ENCODE assay signal across 8 cellular contexts in the genomic region with DNA sequence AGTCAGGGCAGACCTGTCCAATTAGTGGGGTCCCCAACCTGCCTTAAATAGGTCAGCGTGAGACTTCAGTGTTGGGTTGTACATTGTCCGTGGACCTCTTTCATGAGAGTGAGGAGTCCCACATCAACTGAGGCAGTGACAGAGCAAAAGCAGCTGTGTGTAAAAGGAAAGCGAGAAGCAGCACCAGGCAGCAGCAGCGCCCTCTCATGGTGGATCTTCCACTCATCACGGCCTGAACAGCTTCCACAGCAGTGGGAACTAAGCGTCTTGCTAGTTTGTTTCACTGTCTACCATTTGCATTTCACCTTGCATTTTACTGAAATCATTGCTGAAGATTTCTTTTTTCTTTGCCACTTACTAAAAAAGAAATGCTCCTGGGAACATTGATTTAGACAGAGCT.
DNase-seq lines count a peak whose midpoint lies in the region; ATAC-seq, FAIRE-seq and TF ChIP-seq lines count a peak whose summit lies in the region.
"Had no signal": no experiment of that assay in that cellular context is flagged by ENCODE, and none has a peak within 500 bp of the region (broad histone marks: within the 10 kb centered on the region; RNA-seq: fewer than 3 reads in every experiment).

No MANE protein-coding gene starts in this region.

- no peak for TF ChIP-seq POLR2A in GM12878 (IDR thresholded peaks at IDR 0.05; ENCODE audit: low read depth, low read length)

- H3K36me3 ChIP-seq in GM12878 (ENCODE audit: control insufficient read depth in 2 of 2, insufficient read depth in 2 of 2, low read length in 1 of 2), result no peaks in the 10 kb centered on the region

- no peak overlapping the region for H3K27ac Mint-ChIP-seq in osteocyte (ENCODE audit: unreplicated experiment)

- TF ChIP-seq EP300 in GM12878 (IDR thresholded peaks at IDR 0.05; ENCODE audit: borderline replicate concordance in 1 of 2, control insufficient read depth in 1 of 2, low read depth in 2 of 2, low read length in 2 of 2), result no peak

- no peaks in the 10 kb centered on the region for H3K9me3 ChIP-seq in GM12878 (replicated peaks; ENCODE audit: control insufficient read depth, insufficient read depth, low read length)

- H4K20me1 ChIP-seq in GM12878 (ENCODE audit: control insufficient read depth, insufficient read depth), result no peaks in the 10 kb centered on the region

- H3K27ac ChIP-seq in GM12878 (ENCODE audit: control insufficient read depth, insufficient read depth), result no peak overlapping the region

- CTCF ChIA-PET in GM12878 (lab: Yijun Ruan, JAX), result interaction anchor here (0.7 to 3.9 kb wide), 15 partner anchors 9 to 937 kb away, joined by 3 to 18 read pairs (median 4); no protein-coding TSS in a partner anchor

- no peak overlapping the region for H3K4me3 Mint-ChIP-seq in osteocyte (ENCODE audit: unreplicated experiment)

- TF ChIP-seq CTCF in GM13976 (IDR thresholded peaks at IDR 0.05; ENCODE audit: borderline replicate concordance, control extremely low read depth, extremely low read depth, insufficient read depth, missing control alignments) (peak; percentile 14), GM12878 (IDR thresholded peaks at IDR 0.05 in 2 of 3, conservative IDR thresholded peaks at IDR 0.05 in 1 of 3; ENCODE audit: control insufficient read depth in 2 of 3, extremely low read depth in 1 of 3, insufficient read depth in 1 of 3, low read depth in 3 of 3, low read length in 3 of 3) (peak; percentile 44 to 53 (median 47); a peak in 5 of 6 replicates), osteocyte (IDR thresholded peaks at IDR 0.05) (peak; percentile 39)

- H3K27me3 ChIP-seq in GM12878 (replicated peaks in 1 of 2; ENCODE audit: control insufficient read depth in 2 of 2, insufficient read depth in 2 of 2, low read length in 1 of 2), result no peaks in the 10 kb centered on the region

- H3K79me2 ChIP-seq in GM12878 (ENCODE audit: control insufficient read depth, insufficient read depth, low read length), result no peaks in the 10 kb centered on the region

- BruUV-seq in GM12878 (replicated peaks; lab: Mats Ljungman, UMichigan), result no TSS peak

- H3K9ac ChIP-seq in GM12878 (ENCODE audit: control insufficient read depth, insufficient read depth, low read length), result no peak overlapping the region

- H3K36me3 Mint-ChIP-seq in osteocyte (ENCODE audit: unreplicated experiment), result no peaks in the 10 kb centered on the region

- RAD21 ChIA-PET in GM12878 (lab: Charles Lee; ENCODE audit: unreplicated experiment), result interaction anchor here (0.8 to 2.0 kb wide), 5 partner anchors 10 to 193 kb away, joined by 3 to 11 read pairs (median 3); no protein-coding TSS in a partner anchor

- H3K4me1 ChIP-seq in GM12878 (ENCODE audit: control insufficient read depth, insufficient read depth, low read length), result no peaks in the 10 kb centered on the region

- TF ChIP-seq RAD21 in GM12878 (IDR thresholded peaks at IDR 0.05; ENCODE audit: insufficient read depth, low read depth, low read length), result peak; percentile 47

- no peak for DNase-seq in GM13976 (ENCODE audit: low spot score)
- no peak for DNase-seq in GM12878 (ENCODE audit: low read depth, low spot score)
- DNase-seq in osteocyte (ENCODE audit: extremely low spot score, unreplicated experiment), result no peak
- DNase-seq in NCI-H1694 (lab: John Stamatoyannopoulos, UW), result no peak
- DNase-seq in ureter (ENCODE audit: low spot score), result no peak
- DNase-seq: stimulated activated naive CD4-positive, alpha-beta T cell treated with Interleukin-2 at 50 U/mL for 16 hours had no signal

- no peaks in the 10 kb centered on the region for H3K4me1 Mint-ChIP-seq in osteocyte (ENCODE audit: unreplicated experiment)

- H3K4me2 ChIP-seq in GM12878 (ENCODE audit: control insufficient read depth, insufficient read depth), result no peak overlapping the region

- POLR2A ChIA-PET in GM12878 (lab: Charles Lee), result no interaction called here

- no peak for FAIRE-seq in GM12878 (lab: Jason Lieb, UNC)

- no peak overlapping the region for H2AFZ ChIP-seq in GM12878 (ENCODE audit: control insufficient read depth, low read depth, low read length)

- no peak overlapping the region for H3K4me3 ChIP-seq in GM12878

- peak; percentile 60 for ATAC-seq in HG03520 (IDR thresholded peaks at IDR 0.05; ENCODE audit: unreplicated experiment)
- peak; percentile 68 for ATAC-seq in GM12878
- no peak for ATAC-seq in activated CD4-positive, CD25-positive, alpha-beta regulatory T cell treated with anti-CD3 and anti-CD28 coated beads, Interleukin-2, amount 50 U/mL, for 24 hours

- no peaks in the 10 kb centered on the region for H3K9me3 Mint-ChIP-seq in osteocyte (ENCODE audit: unreplicated experiment)

- intact Hi-C loops in GM12878 (cut with micrococcal nuclease; ENCODE audit: unreplicated experiment), result loop anchor here (5.0 kb wide), 2 partner anchors 191 to 936 kb away; a partner anchor contains a TSS

- peaks cover 10% of the 10 kb centered on the region for H3K27me3 Mint-ChIP-seq in osteocyte (ENCODE audit: unreplicated experiment)

- in situ Hi-C loops in GM13976 (cut with MboI; ENCODE audit: low sequenced_read_pairs, unreplicated experiment), result no loop called here
- in situ Hi-C loops in GM12878 (cut with MboI), result no loop called here

- 35% methylated on average over 6 of the region's 6 CpGs for WGBS in GM12878 (ENCODE audit: insufficient coverage, insufficient replicate concordance, low lambda C conversion rate, missing lambda C conversion rate)

- SMC1A ChIA-PET in GM12878 (lab: Charles Lee; ENCODE audit: uncharacterized antibody, unreplicated experiment), result interaction anchor here (0.6 to 1.6 kb wide), 6 partner anchors 75 to 1362 kb away, joined by 3 to 10 read pairs (median 3); no protein-coding TSS in a partner anchor

TF ChIP-seq in GM12878, 131 proteins besides CTCF, POLR2A, EP300 and RAD21:
- TF ChIP-seq SMC3 (IDR thresholded peaks at IDR 0.05; ENCODE audit: borderline replicate concordance, low read length) (peak; percentile 52; the same call in 1 of the 2 replicates), CHD1 (IDR thresholded peaks at IDR 0.05; ENCODE audit: low read depth, low read length) (no peak)
TF ChIP-seq in GM12878: peak in this region for 1.

Comparison
In these comparisons a context has a peak if more than half of its experiments do, and no peak if none do; other contexts are left out.
1. ATAC-seq: peak in HG03520 (single experiment) and GM12878 (single experiment); none in activated CD4-positive, CD25-positive, alpha-beta regulatory T cell treated with anti-CD3 and anti-CD28 coated beads, Interleukin-2, amount 50 U/mL, for 24 hours (0 of 2).
2. Peak in every context shown above with its lines, with median percentiles within 50 percentile points of each other: CTCF ChIP-seq.